8 cellular contexts compared by ENCODE assay signal in genomic region chr14:96205059-96205993, GRCh38. TPM values are rescaled to one million over a fixed set of nuclear protein-coding genes. Genes with fewer than 3 reads are reported as not detected.
DNase-seq lines count a peak whose midpoint lies in the region; ATAC-seq and TF ChIP-seq lines count a peak whose summit lies in the region.

No MANE protein-coding gene starts in this region.

- CTCF ChIA-PET in HEK293T (lab: Yijun Ruan, JAX), result interaction anchor here (2.3 kb wide), 1 partner anchor 104 kb away, joined by 5 read pairs; no protein-coding TSS in a partner anchor

- TF ChIP-seq CTCF in heart left ventricle (IDR thresholded peaks at IDR 0.05) (no peak), endothelial cell (IDR thresholded peaks at IDR 0.05; ENCODE audit: unreplicated experiment) (no peak)

- H3K27ac ChIP-seq in heart left ventricle (peak overlapping the region in 4 of 12 donors; percentile 9 to 54 (median 40)), cingulate gyrus (ENCODE audit: low read depth, low read length) (peak overlapping the region; percentile 29), mesodermal cell (ENCODE audit: low read depth, low read length, severe bottlenecking) (no peak overlapping the region)

- 36 to 45% (median 38%) methylated on average over 14 to 21 of the region's 21 CpGs for WGBS in heart left ventricle, 4 donors
- 36 to 43% methylated on average over 13 to 16 of the region's 21 CpGs for WGBS in mesodermal cell (ENCODE audit: insufficient coverage in 2 of 2), 2 experiments

- no peak overlapping the region for H3K4me3 Mint-ChIP-seq in endothelial cell (ENCODE audit: unreplicated experiment)

- intact Hi-C loops in heart left ventricle (cut with DNase I) (no loop called here), cardiac septum (cut with DNase I) (no loop called here)

- no peaks in the 10 kb centered on the region for H3K9me3 Mint-ChIP-seq in endothelial cell (ENCODE audit: unreplicated experiment)

- H3K9me3 ChIP-seq in heart left ventricle, result no peaks in the 10 kb centered on the region
- H3K9me3 ChIP-seq in mesodermal cell (ENCODE audit: control insufficient read depth, low read length), result no peaks in the 10 kb centered on the region

- POLR2A ChIA-PET in HEK293T (lab: Yijun Ruan, JAX), result interaction anchor here (0.9 to 1.5 kb wide), 2 partner anchors 11 to 16 kb away, joined by 3 read pairs; no protein-coding TSS in a partner anchor

- H3K27me3 ChIP-seq in heart left ventricle, result peaks cover 0 to 46% (median 18%) of the 10 kb centered on the region in 9 donors

- H3K36me3 Mint-ChIP-seq in endothelial cell (ENCODE audit: low read depth, unreplicated experiment), result no peaks in the 10 kb centered on the region

- peaks cover 4% of the 10 kb centered on the region for H3K27me3 Mint-ChIP-seq in endothelial cell (ENCODE audit: unreplicated experiment)

- ATAC-seq in heart left ventricle, result no peak

- H3K27ac Mint-ChIP-seq in endothelial cell (ENCODE audit: unreplicated experiment), result no peak overlapping the region

- TF ChIP-seq POLR2A in heart left ventricle (IDR thresholded peaks at IDR 0.05), result no peak

- H3K4me1 ChIP-seq in heart left ventricle (peaks cover 0 to 14% (median 7%) of the 10 kb centered on the region in 12 donors), mesodermal cell (ENCODE audit: control insufficient read depth, insufficient read depth, low read length, poor library complexity, severe bottlenecking) (peaks cover 15% of the 10 kb centered on the region)

- peaks cover 6% of the 10 kb centered on the region for H3K4me1 Mint-ChIP-seq in endothelial cell (ENCODE audit: unreplicated experiment)

- H3K36me3 ChIP-seq in heart left ventricle, result no peaks in the 10 kb centered on the region
- no peaks in the 10 kb centered on the region for H3K36me3 ChIP-seq in mesodermal cell (ENCODE audit: control insufficient read depth, insufficient read depth, low read length)

- peak overlapping the region in 11 of 12 donors; percentile 17 to 55 (median 42) for H3K4me3 ChIP-seq in heart left ventricle
- H3K4me3 ChIP-seq in mesodermal cell (ENCODE audit: extremely low read depth, insufficient read depth, low read length, poor library complexity, severe bottlenecking), result peak overlapping the region; percentile 40

- no peak for DNase-seq in heart left ventricle
- no peak for DNase-seq in cardiac septum (ENCODE audit: low spot score)
- DNase-seq in endothelial cell (ENCODE audit: low spot score), result no peak
- no peak for DNase-seq in glomerular visceral epithelial cell (ENCODE audit: extremely low spot score)
- DNase-seq in HEK293T (ENCODE audit: extremely low spot score), result no peak
- no peak for DNase-seq in NCI-H1092 (lab: John Stamatoyannopoulos, UW)

TF ChIP-seq in HEK293T, 16 proteins besides CTCF, POLR2A, EP300 and RAD21:
- no peak for TF ChIP-seq ARNT (IDR thresholded peaks at IDR 0.05)
- TF ChIP-seq LEF1 (IDR thresholded peaks at IDR 0.05; ENCODE audit: borderline replicate concordance), result no peak
- no peak for TF ChIP-seq PKNOX1 (IDR thresholded peaks at IDR 0.05)
- no peak for TF ChIP-seq BHLHE40 (IDR thresholded peaks at IDR 0.05; ENCODE audit: borderline replicate concordance)
- no peak for TF ChIP-seq HDGF (IDR thresholded peaks at IDR 0.05; ENCODE audit: borderline replicate concordance)
- no peak for TF ChIP-seq FOXK2 (IDR thresholded peaks at IDR 0.05)
- TF ChIP-seq SP1 (IDR thresholded peaks at IDR 0.05), result no peak
- TF ChIP-seq L3MBTL2 (conservative IDR thresholded peaks at IDR 0.05), result no peak
- no peak for TF ChIP-seq TARDBP (IDR thresholded peaks at IDR 0.05)
- no peak for TF ChIP-seq NFRKB (IDR thresholded peaks at IDR 0.05)
- no peak for TF ChIP-seq ELF4 (IDR thresholded peaks at IDR 0.05)
- no peak for TF ChIP-seq FOXM1 (IDR thresholded peaks at IDR 0.05; ENCODE audit: borderline replicate concordance)
- TF ChIP-seq FOXA1 (IDR thresholded peaks at IDR 0.05), result no peak
- TF ChIP-seq CTBP1 (IDR thresholded peaks at IDR 0.05; ENCODE audit: borderline replicate concordance), result no peak
TF ChIP-seq in HEK293T: peak in this region for 0.

RNA-seq across cellular contexts. Expression of gene BDKRB2, which starts 0.7 kb away (rescaled TPM):
- total RNA-seq in heart left ventricle, result 1 to 10 TPM in 5 of 9 donors, under 1 TPM in 4; 0.14 to 3.3 (median 1.0) TPM
- polyA plus RNA-seq in heart left ventricle, result under 1 TPM; 0.27 to 0.49 TPM
- 0.57 TPM for total RNA-seq in cardiac septum
- 1.8 TPM for polyA plus RNA-seq in mesodermal cell (2013, experiment 1 of 2)
- polyA plus RNA-seq in mesodermal cell (2013, experiment 2 of 2), result 2.1 TPM
- total RNA-seq in endothelial cell (ENCODE audit: unreplicated experiment), result 0.15 TPM

RNA-seq across cellular contexts. Expression of gene BDKRB1, which starts 50.7 kb away (rescaled TPM):
- 1 to 10 TPM in 2 of 9 donors, not detected in 7; 1.4 to 1.7 TPM for total RNA-seq in heart left ventricle
- under 1 TPM; 0.08 to 0.23 TPM for polyA plus RNA-seq in heart left ventricle
- not detected for total RNA-seq in cardiac septum
- polyA plus RNA-seq in mesodermal cell (2013, experiment 1 of 2), result 0.44 TPM
- 0.71 TPM for polyA plus RNA-seq in mesodermal cell (2013, experiment 2 of 2)
- not detected for total RNA-seq in endothelial cell (ENCODE audit: unreplicated experiment)
